13 cellular contexts compared by ENCODE assay signal in genomic region chr4:8528713-8529112, GRCh38. TPM values are rescaled to one million over a fixed set of nuclear protein-coding genes. Genes with fewer than 3 reads are reported as not detected.
DNase-seq lines count a peak whose midpoint lies in the region; ATAC-seq and TF ChIP-seq lines count a peak whose summit lies in the region.
"Had no signal": no experiment of that assay in that cellular context is flagged by ENCODE, and none has a peak within 500 bp of the region (broad histone marks: within the 10 kb centered on the region; RNA-seq: fewer than 3 reads in every experiment).

No MANE protein-coding gene starts in this region.

- H3K27ac ChIP-seq in ovary, result no peak overlapping the region
- H3K27ac ChIP-seq: dorsolateral prefrontal cortex, testis had no signal

- H3K4me3 Mint-ChIP-seq in stimulated activated naive CD8-positive, alpha-beta T cell treated with anti-CD3 and anti-CD28 coated beads, Interleukin-15, amount 100 ng/mL, for 72 hours, result no peak overlapping the region
- H3K4me3 Mint-ChIP-seq in type B pancreatic cell, result no peak overlapping the region

- no peaks in the 10 kb centered on the region for H3K27me3 Mint-ChIP-seq in stimulated activated naive CD8-positive, alpha-beta T cell treated with anti-CD3 and anti-CD28 coated beads, Interleukin-15, amount 100 ng/mL, for 72 hours
- H3K27me3 Mint-ChIP-seq in type B pancreatic cell, result no peaks in the 10 kb centered on the region

- H3K4me3 ChIP-seq in fibroblast of villous mesenchyme (ENCODE audit: low read depth, low read length) (no peak overlapping the region), ovary (no peak overlapping the region)
- H3K4me3 ChIP-seq: dorsolateral prefrontal cortex, testis had no signal

- H3K9me3 Mint-ChIP-seq in stimulated activated naive CD8-positive, alpha-beta T cell treated with anti-CD3 and anti-CD28 coated beads, Interleukin-15, amount 100 ng/mL, for 72 hours, result peaks cover 0 to 2% of the 10 kb centered on the region in 2 donors
- H3K9me3 Mint-ChIP-seq in type B pancreatic cell, result peaks cover 11% of the 10 kb centered on the region

- WGBS in ovary, 3 donors, result 66 to 78% (median 76%) methylated on average over 1 of the region's 1 CpG

- peak; percentile 33 for ATAC-seq in stimulated activated naive CD8-positive, alpha-beta T cell treated with anti-CD3 and anti-CD28 coated beads, Interleukin-15, amount 100 ng/mL, for 72 hours
- ATAC-seq in stimulated activated naive CD8-positive, alpha-beta T cell treated with anti-CD3 and anti-CD28 coated beads, Interleukin-15, Interleukin-2, amounts not matched to agents 100 U/mL and 50 U/mL, for 24 hours, result no peak
- ATAC-seq in HG02852 (IDR thresholded peaks at IDR 0.05; ENCODE audit: unreplicated experiment), result no peak

- H3K27me3 ChIP-seq in ovary, result no peaks in the 10 kb centered on the region
- H3K27me3 ChIP-seq: dorsolateral prefrontal cortex, testis had no signal

- TF ChIP-seq POLR2A in ovary (IDR thresholded peaks at IDR 0.05), result no peak

- intact Hi-C loops in ovary (cut with DNase I), result no loop called here

- no peak for DNase-seq in stimulated activated naive CD8-positive, alpha-beta T cell treated with anti-CD3 and anti-CD28 coated beads, Interleukin-15, amount 100 ng/mL, for 72 hours
- no peak for DNase-seq in stimulated activated naive CD8-positive, alpha-beta T cell treated with anti-CD3 and anti-CD28 coated beads, Interleukin-15, Interleukin-2, amounts not matched to agents 100 U/mL and 50 U/mL, for 24 hours
- DNase-seq in SW480 (ENCODE audit: low spot score) (peak; percentile 28), fibroblast of villous mesenchyme (ENCODE audit: low read depth) (peak; percentile 70), type B pancreatic cell (ENCODE audit: extremely low spot score, unreplicated experiment) (no peak), ovary (no peak), NCI-H128 (lab: John Stamatoyannopoulos, UW; ENCODE audit: unreplicated experiment) (no peak)
- DNase-seq: dorsolateral prefrontal cortex, NCI-H1105, nucleus accumbens, testis had no signal

- H3K36me3 Mint-ChIP-seq in type B pancreatic cell, result no peaks in the 10 kb centered on the region

- H3K9me3 ChIP-seq in ovary, result no peaks in the 10 kb centered on the region
- H3K9me3 ChIP-seq: testis had no signal

- no peak for TF ChIP-seq EP300 in ovary (IDR thresholded peaks at IDR 0.05)

- no peaks in the 10 kb centered on the region for H3K4me1 Mint-ChIP-seq in stimulated activated naive CD8-positive, alpha-beta T cell treated with anti-CD3 and anti-CD28 coated beads, Interleukin-15, amount 100 ng/mL, for 72 hours
- H3K4me1 Mint-ChIP-seq in type B pancreatic cell (ENCODE audit: unreplicated experiment), result peaks cover 7% of the 10 kb centered on the region

- no peaks in the 10 kb centered on the region for H3K36me3 ChIP-seq in ovary

- no peak overlapping the region for H3K27ac Mint-ChIP-seq in stimulated activated naive CD8-positive, alpha-beta T cell treated with anti-CD3 and anti-CD28 coated beads, Interleukin-15, amount 100 ng/mL, for 72 hours
- H3K27ac Mint-ChIP-seq in type B pancreatic cell, result peak overlapping the region; percentile 80

- peaks cover 11% of the 10 kb centered on the region for H3K4me1 ChIP-seq in ovary (ENCODE audit: insufficient read depth)
- H3K4me1 ChIP-seq: testis had no signal

- no peak for TF ChIP-seq CTCF in fibroblast of villous mesenchyme (IDR thresholded peaks at IDR 0.05; ENCODE audit: insufficient read depth, low read depth, low read length)
- TF ChIP-seq CTCF in type B pancreatic cell (conservative IDR thresholded peaks at IDR 0.05), result no peak
- no peak for TF ChIP-seq CTCF in ovary (IDR thresholded peaks at IDR 0.05)

RNA-seq across cellular contexts. Expression of gene GPR78, which starts 51.5 kb away (rescaled TPM):
- total RNA-seq in fibroblast of villous mesenchyme (0.97 and 2.2 TPM in 2 replicates), type B pancreatic cell (ENCODE audit: low replicate concordance) (0.97 and 4.9 TPM in 2 replicates), ovary (10 to 100 TPM in 1 of 7 donors, 1 to 10 TPM in 6; 1.0 to 14.7 (median 6.5) TPM)
- 1 to 10 TPM; 1.6 to 5.4 TPM for polyA plus RNA-seq in ovary
- total RNA-seq: mesenteric fat pad had no signal

Comparison
In these comparisons a context has a peak if more than half of its experiments do, and no peak if none do; other contexts are left out.
1. DNase-seq: peak in SW480 (single experiment) and fibroblast of villous mesenchyme (single experiment); none in stimulated activated naive CD8-positive, alpha-beta T cell treated with anti-CD3 and anti-CD28 coated beads, Interleukin-15, amount 100 ng/mL, for 72 hours (0 of 2), stimulated activated naive CD8-positive, alpha-beta T cell treated with anti-CD3 and anti-CD28 coated beads, Interleukin-15, Interleukin-2, amounts not matched to agents 100 U/mL and 50 U/mL, for 24 hours (single experiment), type B pancreatic cell (single experiment), ovary (0 of 5) and NCI-H128 (single experiment).